1 cellular context compared by ENCODE assay signal in the genomic region with DNA sequence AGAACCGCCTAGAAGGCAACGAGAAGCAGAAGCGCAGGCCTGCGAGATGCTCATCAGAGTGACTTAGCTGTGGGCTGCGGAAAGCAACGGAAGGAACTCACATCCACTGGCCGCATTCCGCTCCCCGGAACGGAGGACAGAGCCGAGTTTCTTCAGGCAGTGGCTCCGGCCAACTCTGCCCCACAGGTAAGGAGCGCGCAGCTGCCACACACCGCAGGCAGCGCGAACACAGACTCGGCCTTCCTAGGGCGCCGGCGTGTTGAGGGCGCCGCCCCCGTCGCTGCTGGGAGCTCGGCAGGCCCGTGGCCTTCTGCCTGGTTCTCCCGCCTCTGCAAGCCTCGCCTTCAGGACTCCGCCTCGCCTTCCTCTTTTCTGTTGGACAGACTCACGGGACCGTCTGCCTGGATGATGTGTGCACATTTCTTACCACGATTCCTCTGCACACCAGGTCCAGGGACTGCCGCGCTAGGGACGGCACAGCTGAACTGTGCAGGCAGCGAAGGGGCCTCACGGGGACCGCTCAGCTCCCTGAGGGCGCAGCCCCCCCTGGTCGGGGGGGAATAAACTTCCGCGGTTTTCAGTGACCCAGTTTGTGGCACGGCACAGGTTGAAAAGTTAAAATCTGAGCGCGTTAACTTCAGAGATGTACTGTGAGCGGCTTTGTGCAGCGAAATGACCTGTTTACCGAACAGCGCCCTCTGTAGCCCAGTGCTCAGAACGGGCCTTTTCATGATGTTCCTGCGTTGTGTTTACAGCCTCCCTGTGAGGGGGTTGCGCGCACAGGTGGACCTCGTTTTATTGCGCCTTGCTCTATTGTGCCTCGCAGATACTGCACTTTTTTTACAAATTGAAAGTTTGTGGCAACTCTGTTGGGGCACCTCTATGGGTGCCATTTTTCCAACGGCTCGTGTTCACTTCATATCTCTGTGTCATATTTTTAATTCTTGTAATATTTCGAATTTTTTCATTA.
A peak's percentile ranks its signal among the peaks of the same experiment; 100 is the strongest.
TF ChIP-seq lines count a peak whose summit lies in the region.

No MANE protein-coding gene starts in this region.

TF ChIP-seq in HepG2, 621 proteins besides CTCF, POLR2A, EP300 and RAD21 (continued from another document and continues in another):
- TF ChIP-seq ZNF704 (CRISPR knock-in tag; IDR thresholded peaks at IDR 0.05; ENCODE audit: borderline replicate concordance): no peak
- peak; percentile 67; the same call in 1 of the 2 replicates for TF ChIP-seq ZNF138 (CRISPR knock-in tag; IDR thresholded peaks at IDR 0.05; ENCODE audit: low read depth)
- TF ChIP-seq TAF1 (CRISPR knock-in tag; IDR thresholded peaks at IDR 0.05): peak; percentile 57; the same call in 1 of the 2 replicates
- no peak for TF ChIP-seq ZNF569 (CRISPR knock-in tag; IDR thresholded peaks at IDR 0.05; ENCODE audit: borderline replicate concordance)
- TF ChIP-seq ZNF879 (CRISPR knock-in tag; IDR thresholded peaks at IDR 0.05): peak; percentile 73; the same call in 1 of the 2 replicates
- TF ChIP-seq ZNF263 (CRISPR knock-in tag; IDR thresholded peaks at IDR 0.05): no peak; the same call in 1 of the 2 replicates
- 0 out of 2 replicates have a peak, but pooled peaks have one; percentile 21 for TF ChIP-seq MED1 (CRISPR knock-in tag; IDR thresholded peaks at IDR 0.05)
- peak; percentile 18; the same call in 1 of the 3 replicates for TF ChIP-seq MXI1 (IDR thresholded peaks at IDR 0.05; ENCODE audit: borderline replicate concordance, low read depth, low read length)
- TF ChIP-seq ZNF431 (CRISPR knock-in tag; IDR thresholded peaks at IDR 0.05; ENCODE audit: borderline replicate concordance, low read depth): 0 out of 2 replicates have a peak, but pooled peaks have one; percentile 83
- TF ChIP-seq TBX2 (CRISPR knock-in tag; IDR thresholded peaks at IDR 0.05; ENCODE audit: borderline replicate concordance): peak; percentile 84
- no peak for TF ChIP-seq TAF15 (IDR thresholded peaks at IDR 0.05; ENCODE audit: low read depth, low read length, poor library complexity, severe bottlenecking)
- TF ChIP-seq SNAI1 (CRISPR knock-in tag; IDR thresholded peaks at IDR 0.05; ENCODE audit: borderline replicate concordance): peak; percentile 77; the same call in 1 of the 2 replicates
- TF ChIP-seq AHR (CRISPR knock-in tag; IDR thresholded peaks at IDR 0.05): no peak
- TF ChIP-seq, protein P1, sequence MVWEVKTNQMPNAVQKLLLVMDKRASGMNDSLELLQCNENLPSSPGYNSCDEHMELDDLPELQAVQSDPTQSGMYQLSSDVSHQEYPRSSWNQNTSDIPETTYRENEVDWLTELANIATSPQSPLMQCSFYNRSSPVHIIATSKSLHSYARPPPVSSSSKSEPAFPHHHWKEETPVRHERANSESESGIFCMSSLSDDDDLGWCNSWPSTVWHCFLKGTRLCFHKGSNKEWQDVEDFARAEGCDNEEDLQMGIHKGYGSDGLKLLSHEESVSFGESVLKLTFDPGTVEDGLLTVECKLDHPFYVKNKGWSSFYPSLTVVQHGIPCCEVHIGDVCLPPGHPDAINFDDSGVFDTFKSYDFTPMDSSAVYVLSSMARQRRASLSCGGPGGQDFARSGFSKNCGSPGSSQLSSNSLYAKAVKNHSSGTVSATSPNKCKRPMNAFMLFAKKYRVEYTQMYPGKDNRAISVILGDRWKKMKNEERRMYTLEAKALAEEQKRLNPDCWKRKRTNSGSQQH (CRISPR knock-in tag; IDR thresholded peaks at IDR 0.05; ENCODE audit: low read depth): no peak
- TF ChIP-seq ZNF280B (CRISPR knock-in tag; IDR thresholded peaks at IDR 0.05; ENCODE audit: borderline replicate concordance): peak; percentile 85; the same call in 1 of the 2 replicates
- TF ChIP-seq, protein P2, sequence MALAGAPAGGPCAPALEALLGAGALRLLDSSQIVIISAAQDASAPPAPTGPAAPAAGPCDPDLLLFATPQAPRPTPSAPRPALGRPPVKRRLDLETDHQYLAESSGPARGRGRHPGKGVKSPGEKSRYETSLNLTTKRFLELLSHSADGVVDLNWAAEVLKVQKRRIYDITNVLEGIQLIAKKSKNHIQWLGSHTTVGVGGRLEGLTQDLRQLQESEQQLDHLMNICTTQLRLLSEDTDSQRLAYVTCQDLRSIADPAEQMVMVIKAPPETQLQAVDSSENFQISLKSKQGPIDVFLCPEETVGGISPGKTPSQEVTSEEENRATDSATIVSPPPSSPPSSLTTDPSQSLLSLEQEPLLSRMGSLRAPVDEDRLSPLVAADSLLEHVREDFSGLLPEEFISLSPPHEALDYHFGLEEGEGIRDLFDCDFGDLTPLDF (CRISPR knock-in tag; IDR thresholded peaks at IDR 0.05): no peak
- TF ChIP-seq, protein P3, sequence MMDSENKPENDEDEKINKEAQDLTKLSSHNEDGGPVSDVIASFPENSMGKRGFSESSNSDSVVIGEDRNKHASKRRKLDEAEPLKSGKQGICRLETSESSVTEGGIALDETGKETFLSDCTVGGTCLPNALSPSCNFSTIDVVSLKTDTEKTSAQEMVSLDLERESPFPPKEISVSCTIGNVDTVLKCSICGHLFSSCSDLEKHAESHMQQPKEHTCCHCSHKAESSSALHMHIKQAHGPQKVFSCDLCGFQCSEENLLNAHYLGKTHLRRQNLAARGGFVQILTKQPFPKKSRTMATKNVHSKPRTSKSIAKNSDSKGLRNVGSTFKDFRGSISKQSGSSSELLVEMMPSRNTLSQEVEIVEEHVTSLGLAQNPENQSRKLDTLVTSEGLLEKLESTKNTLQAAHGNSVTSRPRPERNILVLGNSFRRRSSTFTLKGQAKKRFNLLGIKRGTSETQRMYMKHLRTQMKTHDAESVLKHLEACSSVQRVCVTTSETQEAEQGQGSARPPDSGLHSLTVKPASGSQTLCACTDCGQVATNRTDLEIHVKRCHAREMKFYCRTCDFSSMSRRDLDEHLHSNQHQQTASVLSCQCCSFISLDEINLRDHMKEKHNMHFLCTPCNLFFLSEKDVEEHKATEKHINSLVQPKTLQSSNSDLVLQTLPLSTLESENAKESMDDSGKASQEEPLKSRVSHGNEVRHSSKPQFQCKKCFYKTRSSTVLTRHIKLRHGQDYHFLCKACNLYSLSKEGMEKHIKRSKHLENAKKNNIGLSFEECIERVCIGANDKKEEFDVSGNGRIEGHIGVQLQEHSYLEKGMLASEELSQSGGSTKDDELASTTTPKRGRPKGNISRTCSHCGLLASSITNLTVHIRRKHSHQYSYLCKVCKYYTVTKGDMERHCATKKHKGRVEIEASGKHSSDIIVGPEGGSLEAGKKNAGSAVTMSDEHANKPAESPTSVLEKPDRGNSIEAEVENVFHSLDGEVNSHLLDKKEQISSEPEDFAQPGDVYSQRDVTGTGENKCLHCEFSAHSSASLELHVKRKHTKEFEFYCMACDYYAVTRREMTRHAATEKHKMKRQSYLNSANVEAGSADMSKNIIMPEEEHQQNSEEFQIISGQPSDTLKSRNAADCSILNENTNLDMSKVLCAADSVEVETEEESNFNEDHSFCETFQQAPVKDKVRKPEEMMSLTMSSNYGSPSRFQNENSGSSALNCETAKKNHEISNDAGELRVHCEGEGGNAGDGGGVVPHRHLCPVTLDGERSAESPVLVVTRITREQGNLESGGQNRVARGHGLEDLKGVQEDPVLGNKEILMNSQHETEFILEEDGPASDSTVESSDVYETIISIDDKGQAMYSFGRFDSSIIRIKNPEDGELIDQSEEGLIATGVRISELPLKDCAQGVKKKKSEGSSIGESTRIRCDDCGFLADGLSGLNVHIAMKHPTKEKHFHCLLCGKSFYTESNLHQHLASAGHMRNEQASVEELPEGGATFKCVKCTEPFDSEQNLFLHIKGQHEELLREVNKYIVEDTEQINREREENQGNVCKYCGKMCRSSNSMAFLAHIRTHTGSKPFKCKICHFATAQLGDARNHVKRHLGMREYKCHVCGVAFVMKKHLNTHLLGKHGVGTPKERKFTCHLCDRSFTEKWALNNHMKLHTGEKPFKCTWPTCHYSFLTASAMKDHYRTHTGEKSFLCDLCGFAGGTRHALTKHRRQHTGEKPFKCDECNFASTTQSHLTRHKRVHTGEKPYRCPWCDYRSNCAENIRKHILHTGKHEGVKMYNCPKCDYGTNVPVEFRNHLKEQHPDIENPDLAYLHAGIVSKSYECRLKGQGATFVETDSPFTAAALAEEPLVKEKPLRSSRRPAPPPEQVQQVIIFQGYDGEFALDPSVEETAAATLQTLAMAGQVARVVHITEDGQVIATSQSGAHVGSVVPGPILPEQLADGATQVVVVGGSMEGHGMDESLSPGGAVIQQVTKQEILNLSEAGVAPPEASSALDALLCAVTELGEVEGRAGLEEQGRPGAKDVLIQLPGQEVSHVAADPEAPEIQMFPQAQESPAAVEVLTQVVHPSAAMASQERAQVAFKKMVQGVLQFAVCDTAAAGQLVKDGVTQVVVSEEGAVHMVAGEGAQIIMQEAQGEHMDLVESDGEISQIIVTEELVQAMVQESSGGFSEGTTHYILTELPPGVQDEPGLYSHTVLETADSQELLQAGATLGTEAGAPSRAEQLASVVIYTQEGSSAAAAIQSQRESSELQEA (CRISPR knock-in tag; IDR thresholded peaks at IDR 0.05; ENCODE audit: not compliant biosample characterization): no peak
- peak; percentile 72; the same call in 1 of the 2 replicates for TF ChIP-seq ZNF33B (CRISPR knock-in tag; IDR thresholded peaks at IDR 0.05)
- no peak for TF ChIP-seq ATAD3A (CRISPR knock-in tag; IDR thresholded peaks at IDR 0.05)
- no peak; the same call in 1 of the 2 replicates for TF ChIP-seq CREBL2 (CRISPR knock-in tag; IDR thresholded peaks at IDR 0.05; ENCODE audit: borderline replicate concordance)
- no peak; the same call in 1 of the 2 replicates for TF ChIP-seq IRF9 (CRISPR knock-in tag; IDR thresholded peaks at IDR 0.05; ENCODE audit: borderline replicate concordance)
- TF ChIP-seq ZNF556 (CRISPR knock-in tag; IDR thresholded peaks at IDR 0.05; ENCODE audit: borderline replicate concordance): 0 out of 2 replicates have a peak, but pooled peaks have one; percentile 36
- no peak for TF ChIP-seq JARID2 (CRISPR knock-in tag; IDR thresholded peaks at IDR 0.05; ENCODE audit: insufficient replicate concordance)
- peak; percentile 35; the same call in 1 of the 2 replicates for TF ChIP-seq ZKSCAN8 (CRISPR knock-in tag; IDR thresholded peaks at IDR 0.05; ENCODE audit: borderline replicate concordance)
- no peak for TF ChIP-seq WIZ (CRISPR knock-in tag; IDR thresholded peaks at IDR 0.05)
- TF ChIP-seq NR2F2 (IDR thresholded peaks at IDR 0.05; ENCODE audit: borderline replicate concordance, low read depth): no peak; the same call in 1 of the 2 replicates
- TF ChIP-seq, protein P4, sequence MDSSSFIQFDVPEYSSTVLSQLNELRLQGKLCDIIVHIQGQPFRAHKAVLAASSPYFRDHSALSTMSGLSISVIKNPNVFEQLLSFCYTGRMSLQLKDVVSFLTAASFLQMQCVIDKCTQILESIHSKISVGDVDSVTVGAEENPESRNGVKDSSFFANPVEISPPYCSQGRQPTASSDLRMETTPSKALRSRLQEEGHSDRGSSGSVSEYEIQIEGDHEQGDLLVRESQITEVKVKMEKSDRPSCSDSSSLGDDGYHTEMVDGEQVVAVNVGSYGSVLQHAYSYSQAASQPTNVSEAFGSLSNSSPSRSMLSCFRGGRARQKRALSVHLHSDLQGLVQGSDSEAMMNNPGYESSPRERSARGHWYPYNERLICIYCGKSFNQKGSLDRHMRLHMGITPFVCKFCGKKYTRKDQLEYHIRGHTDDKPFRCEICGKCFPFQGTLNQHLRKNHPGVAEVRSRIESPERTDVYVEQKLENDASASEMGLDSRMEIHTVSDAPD (CRISPR knock-in tag; IDR thresholded peaks at IDR 0.05): no peak
- TF ChIP-seq, protein P5, sequence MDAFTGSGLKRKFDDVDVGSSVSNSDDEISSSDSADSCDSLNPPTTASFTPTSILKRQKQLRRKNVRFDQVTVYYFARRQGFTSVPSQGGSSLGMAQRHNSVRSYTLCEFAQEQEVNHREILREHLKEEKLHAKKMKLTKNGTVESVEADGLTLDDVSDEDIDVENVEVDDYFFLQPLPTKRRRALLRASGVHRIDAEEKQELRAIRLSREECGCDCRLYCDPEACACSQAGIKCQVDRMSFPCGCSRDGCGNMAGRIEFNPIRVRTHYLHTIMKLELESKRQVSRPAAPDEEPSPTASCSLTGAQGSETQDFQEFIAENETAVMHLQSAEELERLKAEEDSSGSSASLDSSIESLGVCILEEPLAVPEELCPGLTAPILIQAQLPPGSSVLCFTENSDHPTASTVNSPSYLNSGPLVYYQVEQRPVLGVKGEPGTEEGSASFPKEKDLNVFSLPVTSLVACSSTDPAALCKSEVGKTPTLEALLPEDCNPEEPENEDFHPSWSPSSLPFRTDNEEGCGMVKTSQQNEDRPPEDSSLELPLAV (CRISPR knock-in tag; conservative IDR thresholded peaks at IDR 0.05; ENCODE audit: low read depth): no peak
- no peak for TF ChIP-seq ZNF724P (CRISPR knock-in tag; IDR thresholded peaks at IDR 0.05; ENCODE audit: borderline replicate concordance)
- TF ChIP-seq HIVEP1 (CRISPR knock-in tag; IDR thresholded peaks at IDR 0.05): peak; percentile 56
